ENCODE assay signal across 8 cellular contexts in the genomic region with DNA sequence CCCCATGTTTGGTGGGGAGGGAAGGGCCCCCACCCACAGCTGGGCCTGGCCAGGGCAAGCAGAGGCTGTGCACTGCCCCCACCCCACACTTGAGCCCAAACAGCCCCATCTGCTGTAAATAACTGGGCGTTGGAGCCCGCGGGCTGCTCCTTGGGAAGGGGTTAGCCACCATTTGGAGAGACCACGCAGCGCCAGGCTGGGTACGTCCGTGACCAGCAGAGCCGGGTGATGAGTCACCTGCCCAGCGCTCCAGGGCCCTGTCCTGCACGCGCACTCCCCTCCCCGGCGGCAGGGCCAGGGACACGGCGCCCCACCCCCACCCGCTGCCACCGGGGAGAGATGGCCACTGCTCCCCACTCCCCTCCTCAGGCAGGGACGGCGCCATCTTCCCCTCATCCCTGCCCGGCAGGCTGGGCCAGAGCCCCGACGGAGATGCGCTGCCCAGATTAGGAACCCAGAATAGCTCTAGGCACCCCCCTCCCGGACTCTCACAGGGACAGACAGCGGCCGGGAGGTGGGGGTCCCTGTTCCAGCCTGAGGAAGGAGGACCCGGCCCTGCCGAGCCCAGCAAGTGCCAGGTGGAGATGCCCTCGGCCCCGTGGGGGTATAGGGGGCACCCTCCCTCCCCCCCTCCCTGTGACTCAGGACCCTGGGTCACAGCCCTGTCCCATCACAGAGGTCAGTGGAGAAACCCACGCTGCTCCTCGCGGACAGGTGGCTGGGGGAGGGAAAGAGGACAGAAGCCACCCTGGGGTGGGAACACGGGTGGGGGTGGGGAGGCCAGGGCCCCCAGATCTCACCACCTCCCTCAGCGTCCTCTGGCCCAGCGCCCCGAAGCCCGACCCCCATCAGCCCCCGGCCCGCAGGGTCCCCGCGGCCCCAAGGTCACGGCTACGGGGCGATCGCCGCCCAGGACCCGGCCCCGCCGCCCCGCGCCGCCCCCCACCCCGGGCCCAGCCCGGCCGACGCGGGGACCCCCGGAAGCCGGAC. TPM values are rescaled to one million over a fixed set of nuclear protein-coding genes. Genes with fewer than 3 reads are reported as not detected.
DNase-seq lines count a peak whose midpoint lies in the region; ATAC-seq, FAIRE-seq and TF ChIP-seq lines count a peak whose summit lies in the region.

No MANE protein-coding gene starts in this region.

- no CpG with 5 or more reads among the region's 60 CpGs for WGBS in trophoblast cell (ENCODE audit: extremely low coverage, insufficient coverage, insufficient read length)

- H3K4me1 ChIP-seq in trophoblast cell (ENCODE audit: control insufficient read depth in 1 of 2, insufficient read depth in 2 of 2, low read length in 2 of 2) = peaks cover 8 to 9% of the 10 kb centered on the region in 2 experiments

- no peak overlapping the region for H2BK12ac ChIP-seq in trophoblast cell (ENCODE audit: low read length)

- H3K27me3 ChIP-seq in trophoblast cell (ENCODE audit: insufficient read depth, low read length) = no peaks in the 10 kb centered on the region

- H2AK5ac ChIP-seq in trophoblast cell (ENCODE audit: low read length) = no peak overlapping the region

- H3K4me2 ChIP-seq in trophoblast cell (ENCODE audit: low read length) = peak overlapping the region; percentile 41

- H2AFZ ChIP-seq in trophoblast cell (ENCODE audit: insufficient read depth, low read length, poor library complexity) = no peak overlapping the region

- no peak for TF ChIP-seq CTCF in fibroblast of villous mesenchyme (IDR thresholded peaks at IDR 0.05; ENCODE audit: insufficient read depth, low read depth, low read length)

- no peak for FAIRE-seq in RCC 7860 (lab: Jason Lieb, UNC)

- H3K79me2 ChIP-seq in trophoblast cell (ENCODE audit: control insufficient read depth, insufficient read depth, low read length, poor library complexity) = no peaks in the 10 kb centered on the region

- H3K4me3 ChIP-seq in fibroblast of villous mesenchyme (ENCODE audit: low read depth, low read length) = no peak overlapping the region
- H3K4me3 ChIP-seq in trophoblast cell (ENCODE audit: low read depth, low read length) = no peak overlapping the region

- DNase-seq in GM03348 (ENCODE audit: low spot score) (peak; percentile 73), RCC 7860 (ENCODE audit: low spot score) (peak; percentile 65), fibroblast of villous mesenchyme (ENCODE audit: low read depth) (peak; percentile 29), trophoblast cell (peak; percentile 30 to 51), cerebellar nuclear complex (lab: John Stamatoyannopoulos, UW) (no peak), NOMO-1 treated with dmso at 0.1 percent for 144 hours (lab: John Stamatoyannopoulos, UW; ENCODE audit: unreplicated experiment) (no peak), T-helper 1 cell (no peak)

- H3K36me3 ChIP-seq in trophoblast cell (ENCODE audit: control insufficient read depth in 1 of 2, insufficient read depth in 2 of 2, low read length in 2 of 2) = peaks cover 0 to 6% of the 10 kb centered on the region in 2 experiments

- no peak overlapping the region for H2BK120ac ChIP-seq in trophoblast cell (ENCODE audit: insufficient read depth, low read length, poor library complexity)

- H3K79me1 ChIP-seq in trophoblast cell (ENCODE audit: low read length) = no peaks in the 10 kb centered on the region

- H3K18ac ChIP-seq in trophoblast cell (ENCODE audit: low read length) = no peak overlapping the region

- H4K12ac ChIP-seq in trophoblast cell (ENCODE audit: low read depth, low read length) = no peak overlapping the region

- no peak for ATAC-seq in HG03571 (IDR thresholded peaks at IDR 0.05; ENCODE audit: unreplicated experiment)

- H3K9me3 ChIP-seq in trophoblast cell (ENCODE audit: insufficient read depth, low read depth, low read length) = peaks cover 2% of the 10 kb centered on the region

- no peak overlapping the region for H3K9ac ChIP-seq in trophoblast cell (ENCODE audit: low read length)

- no peak overlapping the region for H3K14ac ChIP-seq in trophoblast cell (ENCODE audit: low read length)

- no peak overlapping the region for H3K23ac ChIP-seq in trophoblast cell (ENCODE audit: low read length)

- H3K27ac ChIP-seq in trophoblast cell (ENCODE audit: low read depth, low read length) = no peak overlapping the region

- H4K91ac ChIP-seq in trophoblast cell (ENCODE audit: low read depth, low read length) = no peak overlapping the region

- no peak overlapping the region for H4K8ac ChIP-seq in trophoblast cell (ENCODE audit: low read depth, low read length)

- no peak overlapping the region for H2BK5ac ChIP-seq in trophoblast cell (ENCODE audit: low read depth, low read length, poor library complexity)

- H3K4ac ChIP-seq in trophoblast cell (ENCODE audit: low read depth, low read length) = no peak overlapping the region

RNA-seq across cellular contexts. Expression of gene EEF1A2, which starts 0.6 kb away (rescaled TPM):
- under 0.01 and 0.43 TPM in 2 replicates for total RNA-seq in fibroblast of villous mesenchyme
- polyA plus RNA-seq in trophoblast cell (2013) = 30.0 and 32.8 TPM in 2 replicates

RNA-seq across cellular contexts. Expression of gene PPDPF, which starts 22.3 kb away (rescaled TPM):
- 38.4 and 78.0 TPM in 2 replicates for total RNA-seq in fibroblast of villous mesenchyme
- 330 and 341 TPM in 2 replicates for polyA plus RNA-seq in trophoblast cell (2013)

RNA-seq across cellular contexts. Expression of gene KCNQ2, which starts 25.8 kb away (rescaled TPM):
- not detected in 2 replicates for total RNA-seq in fibroblast of villous mesenchyme
- 0.21 and 0.22 TPM in 2 replicates for polyA plus RNA-seq in trophoblast cell (2013)

RNA-seq across cellular contexts. Expression of gene PTK6, which starts 38.9 kb away (rescaled TPM):
- under 0.01 TPM in 2 replicates for total RNA-seq in fibroblast of villous mesenchyme
- 0.03 TPM in 1 of 2 replicates, not detected in the other for polyA plus RNA-seq in trophoblast cell (2013)

RNA-seq across cellular contexts. Expression of gene SRMS, which starts 49.3 kb away (rescaled TPM):
- total RNA-seq in fibroblast of villous mesenchyme = not detected in 2 replicates
- not detected in 2 replicates for polyA plus RNA-seq in trophoblast cell (2013)

Comparison
In these comparisons a context has a peak if more than half of its experiments do, and no peak if none do; other contexts are left out.
1. DNase-seq: peak in GM03348 (single experiment), RCC 7860 (single experiment), fibroblast of villous mesenchyme (single experiment) and trophoblast cell (2 of 2); none in cerebellar nuclear complex (0 of 2), NOMO-1 treated with dmso at 0.1 percent for 144 hours (single experiment) and T-helper 1 cell (0 of 5).